Comparison of ENCODE assay signal across 26 cellular contexts in the genomic region with DNA sequence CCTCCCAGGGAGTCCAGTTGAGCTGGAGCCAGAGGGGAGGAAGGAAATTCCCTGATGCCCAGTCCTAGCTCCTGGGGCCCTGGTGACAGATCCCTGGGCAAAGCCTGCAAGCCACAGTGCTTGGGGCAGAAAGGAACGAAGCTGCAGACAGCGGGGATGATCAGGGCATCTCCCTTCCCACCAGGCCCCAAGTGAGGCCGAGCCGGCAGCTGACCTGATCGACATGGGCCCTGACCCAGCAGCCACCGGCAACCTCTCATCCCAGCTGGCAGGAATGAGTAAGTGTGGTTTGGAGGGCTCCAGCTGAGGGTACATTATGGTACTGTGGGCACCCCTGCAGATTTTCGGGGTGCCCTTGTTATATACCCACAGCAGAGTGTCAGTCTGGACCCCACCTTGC.
"Had no signal": no experiment of that assay in that cellular context is flagged by ENCODE, and none has a peak within 500 bp of the region (broad histone marks: within the 10 kb centered on the region; RNA-seq: fewer than 3 reads in every experiment).

No MANE protein-coding gene starts in this region.

- H3K9me3 ChIP-seq: ascending aorta, esophagus muscularis mucosa, ovary, sigmoid colon, suprapubic skin, tibial artery, upper lobe of right lung had no signal

- H3K4me3 Mint-ChIP-seq: activated CD4-positive, alpha-beta memory T cell treated with anti-CD3 and anti-CD28 coated beads, Interleukin-2, amount 10 ng/mL, durations not matched to agents 7 days and 5 days; activated CD4-positive, alpha-beta T cell treated with anti-CD3 and anti-CD28 coated beads, Interleukin-2, amount 10 ng/mL, durations not matched to agents 7 days and 5 days; activated naive CD8-positive, alpha-beta T cell treated with anti-CD3 and anti-CD28 coated beads for 36 hours; brain; nephron progenitor cell; WTC11 had no signal

- H3K4me1 ChIP-seq: ascending aorta, foreskin keratinocyte, tibial artery had no signal

- H3K27ac ChIP-seq: ascending aorta, esophagus muscularis mucosa, foreskin keratinocyte, ovary, sigmoid colon, suprapubic skin, tibial artery, upper lobe of right lung had no signal

- H3K9me3 Mint-ChIP-seq: activated CD4-positive, alpha-beta memory T cell treated with anti-CD3 and anti-CD28 coated beads, Interleukin-2, amount 10 ng/mL, durations not matched to agents 7 days and 5 days; activated CD4-positive, alpha-beta T cell treated with anti-CD3 and anti-CD28 coated beads, Interleukin-2, amount 10 ng/mL, durations not matched to agents 7 days and 5 days; activated naive CD8-positive, alpha-beta T cell treated with anti-CD3 and anti-CD28 coated beads for 36 hours; activated T-cell treated with anti-CD3 and anti-CD28 coated beads, Interleukin-2, amount 50 U/mL, for 72 hours; brain; naive B cell; nephron progenitor cell; WTC11 had no signal

- H3K27me3 Mint-ChIP-seq: activated CD4-positive, alpha-beta memory T cell treated with anti-CD3 and anti-CD28 coated beads, Interleukin-2, amount 10 ng/mL, durations not matched to agents 7 days and 5 days; activated CD4-positive, alpha-beta T cell treated with anti-CD3 and anti-CD28 coated beads, Interleukin-2, amount 10 ng/mL, durations not matched to agents 7 days and 5 days; activated naive CD8-positive, alpha-beta T cell treated with anti-CD3 and anti-CD28 coated beads for 36 hours; brain; naive B cell; progenitor cell of endocrine pancreas had no signal

- ATAC-seq: foreskin keratinocyte, upper lobe of right lung, WTC11 had no signal

- H3K27ac Mint-ChIP-seq: activated CD4-positive, alpha-beta memory T cell treated with anti-CD3 and anti-CD28 coated beads, Interleukin-2, amount 10 ng/mL, durations not matched to agents 7 days and 5 days; activated T-cell treated with anti-CD3 and anti-CD28 coated beads, Interleukin-2, amount 50 U/mL, for 72 hours had no signal

- H3K4me1 Mint-ChIP-seq: brain, WTC11 had no signal

- DNase-seq: activated CD4-positive, alpha-beta memory T cell treated with anti-CD3 and anti-CD28 coated beads, Interleukin-2, amount 10 ng/mL, durations not matched to agents 7 days and 5 days; activated CD4-positive, alpha-beta T cell treated with anti-CD3 and anti-CD28 coated beads for 1 hour; activated CD4-positive, alpha-beta T cell treated with anti-CD3 and anti-CD28 coated beads, Interleukin-2, amount 10 ng/mL, durations not matched to agents 7 days and 5 days; activated effector memory CD4-positive, alpha-beta T cell treated with Interleukin-2 at 50 U/mL for 16 hours; activated naive CD4-positive, alpha-beta T cell treated with Interleukin-2 at 50 U/mL for 16 hours; activated naive CD8-positive, alpha-beta T cell treated with anti-CD3 and anti-CD28 coated beads for 36 hours; activated T-cell treated with anti-CD3 and anti-CD28 coated beads, Interleukin-2, amount 50 U/mL, for 72 hours; foreskin keratinocyte; kidney glomerular epithelial cell; mammary epithelial cell; naive B cell; nephron progenitor cell; ovary; sigmoid colon; small intestine; stimulated activated CD4-positive, alpha-beta T cell treated with anti-CD3 and anti-CD28 coated beads, Interleukin-1b, Interleukin-23, amount 100 ng/mL, for 48 hours; stimulated activated CD8-positive, alpha-beta memory T cell treated with anti-CD3 and anti-CD28 coated beads, Interleukin-4, amount 100 ng/mL, for 48 hours; stimulated activated naive CD4-positive, alpha-beta T cell; tibial artery; upper lobe of right lung had no signal

- H3K4me3 ChIP-seq: ascending aorta, esophagus muscularis mucosa, ovary, sigmoid colon, suprapubic skin, tibial artery, upper lobe of right lung had no signal

- H3K27me3 ChIP-seq: ascending aorta, esophagus muscularis mucosa, foreskin keratinocyte, ovary, sigmoid colon, suprapubic skin, tibial artery, upper lobe of right lung had no signal

- H3K36me3 ChIP-seq: ovary had no signal
